Comparison of ENCODE assay signal across 10 cellular contexts in the genomic region with DNA sequence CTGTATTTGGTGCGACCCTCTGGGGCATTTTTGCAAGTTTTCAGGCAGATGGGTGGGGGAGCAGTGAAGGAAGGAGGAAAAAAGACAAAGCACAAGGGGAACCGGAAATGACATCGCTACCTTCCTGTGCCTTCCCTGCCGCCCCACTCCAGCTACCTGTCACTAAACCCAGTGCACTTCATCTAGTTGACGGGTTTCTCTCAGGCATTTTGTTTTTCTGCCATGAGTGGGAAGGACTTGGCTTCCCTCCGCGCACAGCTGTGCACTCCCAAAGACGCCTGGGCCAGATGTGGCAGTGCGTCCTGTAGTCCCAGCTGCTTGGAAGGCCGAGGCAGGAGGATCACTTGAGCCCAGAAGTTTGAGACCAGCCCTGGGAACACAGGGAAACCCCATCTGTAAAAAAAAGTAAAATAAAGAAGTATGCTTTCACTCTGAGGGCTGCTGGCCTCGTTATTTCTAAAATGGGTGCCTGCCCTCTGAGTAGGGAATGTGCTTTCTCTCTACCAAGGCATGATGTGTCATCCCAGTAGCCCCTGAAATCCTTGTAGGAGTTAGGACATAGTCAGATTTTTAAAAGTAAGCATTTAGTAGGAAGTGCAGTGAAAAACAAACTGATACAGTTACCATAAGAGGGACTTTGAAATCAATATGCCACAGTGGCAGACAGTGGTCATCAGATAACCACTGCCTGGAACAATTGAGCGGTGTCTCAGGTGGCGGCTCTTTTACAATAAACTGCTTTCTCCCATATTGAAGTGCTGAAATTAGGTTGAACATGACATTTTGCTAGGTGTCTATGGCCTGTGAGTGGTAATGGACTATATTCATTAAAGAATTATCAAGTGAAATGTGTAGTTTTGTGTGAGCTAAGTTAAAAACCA.
DNase-seq lines count a peak whose midpoint lies in the region; ATAC-seq and TF ChIP-seq lines count a peak whose summit lies in the region.
"Had no signal": no experiment of that assay in that cellular context is flagged by ENCODE, and none has a peak within 500 bp of the region (broad histone marks: within the 10 kb centered on the region; RNA-seq: fewer than 3 reads in every experiment).

No MANE protein-coding gene starts in this region.

- no peak for DNase-seq in DND-41
- peak; percentile 12 for DNase-seq in NCI-H2029 treated with DMSO at 0.1 percent for 48 hours (lab: John Stamatoyannopoulos, UW)
- DNase-seq in dorsolateral prefrontal cortex = peak in 1 of 10 donors; percentile 9
- DNase-seq in posterior vena cava (ENCODE audit: low spot score) = peak; percentile 54
- DNase-seq in SKM-1 (lab: John Stamatoyannopoulos, UW; ENCODE audit: unreplicated experiment) = no peak
- DNase-seq in RKO (ENCODE audit: low spot score) = no peak
- no peak for DNase-seq in GM03348 (ENCODE audit: low spot score)
- DNase-seq: effector CD8-positive, alpha-beta T cell; NK-92 treated with Interleukin-12 subunit alpha and Interleukin-12 subunit beta, amount 100 ng/mL, for 24 hours had no signal

- no peak for TF ChIP-seq CTCF in DND-41 (IDR thresholded peaks at IDR 0.05; ENCODE audit: borderline replicate concordance, extremely low read depth, low read length, poor library complexity, severe bottlenecking)
- TF ChIP-seq CTCF in dorsolateral prefrontal cortex (IDR thresholded peaks at IDR 0.05 in 54 of 56, conservative IDR thresholded peaks at IDR 0.05 in 2 of 56; ENCODE audit: low read depth in 1 of 56, partially characterized antibody in 56 of 56) = no peak

- no peak overlapping the region for H3K4me2 ChIP-seq in DND-41 (ENCODE audit: insufficient read depth, low read length)

- no peak overlapping the region for H2AFZ ChIP-seq in DND-41 (ENCODE audit: low read depth, low read length)

- H3K27ac ChIP-seq in DND-41 (ENCODE audit: low read length) (peak overlapping the region; percentile 82), dorsolateral prefrontal cortex (peak overlapping the region in 40 of 59 donors; percentile 3 to 78 (median 47))

- H3K9ac ChIP-seq in DND-41 (ENCODE audit: low read depth, low read length) = peak overlapping the region; percentile 10; the same call in 1 of the 2 replicates

- no peaks in the 10 kb centered on the region for H3K9me3 ChIP-seq in DND-41 (ENCODE audit: insufficient read depth, low read length, severe bottlenecking)

- peaks cover 63% of the 10 kb centered on the region for H3K4me1 ChIP-seq in DND-41 (ENCODE audit: insufficient read depth, low read length)

- H3K27me3 ChIP-seq in DND-41 (ENCODE audit: insufficient read depth, low read length, poor library complexity) (no peaks in the 10 kb centered on the region), dorsolateral prefrontal cortex (no peaks in the 10 kb centered on the region)

- H3K36me3 ChIP-seq in DND-41 (ENCODE audit: insufficient read depth, low read length) = peaks cover 24% of the 10 kb centered on the region

- H3K4me3 ChIP-seq in DND-41 (ENCODE audit: low read depth in 1 of 2, low read length in 2 of 2) (no peak overlapping the region), dorsolateral prefrontal cortex (no peak overlapping the region)

- ATAC-seq in DND-41 (ENCODE audit: insufficient read depth, low read depth) (no peak), GM18858 (IDR thresholded peaks at IDR 0.05; ENCODE audit: unreplicated experiment) (no peak)

- no peaks in the 10 kb centered on the region for H4K20me1 ChIP-seq in DND-41 (ENCODE audit: insufficient read depth, low read length)

- intact Hi-C loops in dorsolateral prefrontal cortex (cut with DNase I) (loop anchor here in 1 of 2 donors (5.0 kb wide), 1 partner anchor 33 kb away; no protein-coding TSS in a partner anchor), posterior vena cava (cut with DNase I) (no loop called here)

- peaks cover 22% of the 10 kb centered on the region for H3K79me2 ChIP-seq in DND-41 (ENCODE audit: insufficient read depth, low read length)

Comparison
In these comparisons a context has a peak if more than half of its experiments do, and no peak if none do; other contexts are left out.
1. DNase-seq: peak in NCI-H2029 treated with DMSO at 0.1 percent for 48 hours (single experiment) and posterior vena cava (single experiment); none in DND-41 (single experiment), SKM-1 (single experiment), RKO (single experiment) and GM03348 (single experiment).